Comparison of ENCODE assay signal across 11 cellular contexts in genomic region chr6:166620478-166621113, GRCh38. TPM values are rescaled to one million over a fixed set of nuclear protein-coding genes. Genes with fewer than 3 reads are reported as not detected.
DNase-seq lines count a peak whose midpoint lies in the region; ATAC-seq and TF ChIP-seq lines count a peak whose summit lies in the region.
"Had no signal": no experiment of that assay in that cellular context is flagged by ENCODE, and none has a peak within 500 bp of the region (broad histone marks: within the 10 kb centered on the region; RNA-seq: fewer than 3 reads in every experiment).

No MANE protein-coding gene starts in this region.

- H2BK120ac ChIP-seq in mesendoderm (ENCODE audit: low read depth, low read length): no peak overlapping the region

- peak; percentile 6 for ATAC-seq in SK-N-SH treated with all-trans-retinoic acid at 6 μM for 48 hours
- ATAC-seq in HG03097 (IDR thresholded peaks at IDR 0.05; ENCODE audit: low FRiP score, unreplicated experiment): no peak
- ATAC-seq in HG03135 (IDR thresholded peaks at IDR 0.05; ENCODE audit: unreplicated experiment): no peak

- no peak for TF ChIP-seq EP300 in tibial nerve (IDR thresholded peaks at IDR 0.05)

- no peak overlapping the region for H4K8ac ChIP-seq in mesendoderm (ENCODE audit: low read depth, low read length)

- no peak overlapping the region for H3K4me2 ChIP-seq in mesendoderm (ENCODE audit: low read length)
- H3K4me2 ChIP-seq: KMS-11 had no signal

- no peak overlapping the region for H2BK5ac ChIP-seq in mesendoderm (ENCODE audit: low read length)

- no peaks in the 10 kb centered on the region for H3K36me3 ChIP-seq in mesendoderm (ENCODE audit: control insufficient read depth, insufficient read depth, low read length)
- peaks cover 0 to 10% (median 0%) of the 10 kb centered on the region in 3 donors for H3K36me3 ChIP-seq in tibial nerve

- H3K27me3 ChIP-seq in mesendoderm (ENCODE audit: insufficient read depth, low read length, poor library complexity) (no peaks in the 10 kb centered on the region), tibial nerve (no peaks in the 10 kb centered on the region)

- no peak overlapping the region for H3K4me3 ChIP-seq in mesendoderm (ENCODE audit: low read length)
- H3K4me3 ChIP-seq in tibial nerve: no peak overlapping the region

- H3K18ac ChIP-seq in mesendoderm (ENCODE audit: low read length): no peak overlapping the region

- H2AK5ac ChIP-seq in mesendoderm (ENCODE audit: low read length): no peak overlapping the region

- no CpG with 5 or more reads among the region's 8 CpGs for WGBS in mesendoderm (ENCODE audit: extremely low coverage, insufficient coverage, low lambda C conversion rate)
- 59 to 74% methylated on average over 8 of the region's 8 CpGs for WGBS in tibial nerve, 2 donors

- no peak overlapping the region for H3K4ac ChIP-seq in mesendoderm (ENCODE audit: low read depth, low read length)

- H3K56ac ChIP-seq in mesendoderm (ENCODE audit: low read length): peak overlapping the region; percentile 20

- peaks cover 10% of the 10 kb centered on the region for H3K79me1 ChIP-seq in mesendoderm (ENCODE audit: low read length)

- DNase-seq in dedifferentiated amniotic fluid mesenchymal stem cell (ENCODE audit: extremely low spot score) (peak; percentile 36), mesendoderm (no peak), tibial nerve (ENCODE audit: low spot score in 2 of 2) (no peak), NCI-H2081 treated with DMSO at 0.1 percent for 48 hours (lab: John Stamatoyannopoulos, UW) (no peak), NCI-H1436 treated with DMSO at 0.1 percent for 48 hours (lab: John Stamatoyannopoulos, UW) (no peak)
- DNase-seq: NCI-H2107; stimulated activated CD4-positive, alpha-beta T cell treated with anti-CD3 and anti-CD28 coated beads, Interleukin-2, amount 100 ng/mL, for 48 hours had no signal

- H3K9me3 ChIP-seq in tibial nerve: no peaks in the 10 kb centered on the region

- no peak overlapping the region for H3K27ac ChIP-seq in mesendoderm (ENCODE audit: low read depth, low read length)
- peak overlapping the region in 3 of 4 donors; percentile 34 to 79 (median 76) for H3K27ac ChIP-seq in tibial nerve
- H3K27ac ChIP-seq: KMS-11 had no signal

- no peak for TF ChIP-seq CTCF in tibial nerve (IDR thresholded peaks at IDR 0.05)

- no peak overlapping the region for H4K5ac ChIP-seq in mesendoderm (ENCODE audit: low read length)

- H3K9ac ChIP-seq in mesendoderm (ENCODE audit: low read length): no peak overlapping the region
- H3K9ac ChIP-seq: KMS-11 had no signal

- H3K4me1 ChIP-seq in mesendoderm (ENCODE audit: control insufficient read depth, low read depth, low read length) (peaks cover 5% of the 10 kb centered on the region), tibial nerve (peaks cover 0 to 96% (median 36%) of the 10 kb centered on the region in 4 donors)

- H2BK15ac ChIP-seq in mesendoderm (replicated peaks; ENCODE audit: low read depth): no peak overlapping the region

- H3K79me2 ChIP-seq in mesendoderm (ENCODE audit: control insufficient read depth, insufficient read depth, low read length): peaks cover 11% of the 10 kb centered on the region

- TF ChIP-seq POLR2A in tibial nerve (IDR thresholded peaks at IDR 0.05): no peak

- peak overlapping the region; percentile 19 for H3K23ac ChIP-seq in mesendoderm (ENCODE audit: low read length)

TF ChIP-seq in SK-N-SH treated with all-trans-retinoic acid at 6 μM for 48 hours, 23 proteins besides CTCF, POLR2A, EP300 and RAD21:
- no peak for TF ChIP-seq ZC3H10 (CRISPR knock-in tag; IDR thresholded peaks at IDR 0.05)
- no peak for TF ChIP-seq ISL1 (CRISPR knock-in tag; IDR thresholded peaks at IDR 0.05)
- TF ChIP-seq TCF4 (CRISPR knock-in tag; IDR thresholded peaks at IDR 0.05; ENCODE audit: borderline replicate concordance): peak; percentile 48
- no peak for TF ChIP-seq CSRNP3 (CRISPR knock-in tag; IDR thresholded peaks at IDR 0.05)
- TF ChIP-seq POU6F1 (CRISPR knock-in tag; IDR thresholded peaks at IDR 0.05; ENCODE audit: borderline replicate concordance, low read depth): no peak
- TF ChIP-seq ZNF70 (CRISPR knock-in tag; IDR thresholded peaks at IDR 0.05): peak; percentile 92
- no peak for TF ChIP-seq RARB (CRISPR knock-in tag; IDR thresholded peaks at IDR 0.05)
- TF ChIP-seq ZNF565 (CRISPR knock-in tag; conservative IDR thresholded peaks at IDR 0.05; ENCODE audit: low read depth): no peak
- no peak for TF ChIP-seq CREB5 (CRISPR knock-in tag; IDR thresholded peaks at IDR 0.05; ENCODE audit: low read depth)
- no peak for TF ChIP-seq BACH2 (CRISPR knock-in tag; IDR thresholded peaks at IDR 0.05; ENCODE audit: borderline replicate concordance)
- TF ChIP-seq SNAI2 (CRISPR knock-in tag; IDR thresholded peaks at IDR 0.05): 0 out of 2 replicates have a peak, but pooled peaks have one; percentile 22

RNA-seq across cellular contexts. Expression of gene RPS6KA2, which starts 6.5 kb away (rescaled TPM):
- 7.5 TPM for polyA plus RNA-seq in mesendoderm (2013, experiment 1 of 2)
- 6.9 TPM for polyA plus RNA-seq in mesendoderm (2013, experiment 2 of 2)
- total RNA-seq in tibial nerve: 100 to 1,000 TPM in 2 of 4 donors, 10 to 100 TPM in 2; 89.6 to 153 (median 103) TPM

RNA-seq across cellular contexts. Expression of gene RAMACL, which starts 34.1 kb away (rescaled TPM):
- polyA plus RNA-seq in mesendoderm (2013, experiment 1 of 2): 0.32 TPM
- polyA plus RNA-seq in mesendoderm (2013, experiment 2 of 2): 0.28 TPM
- 10 to 100 TPM in 1 of 4 donors, 1 to 10 TPM in 3; 8.2 to 10.8 (median 9.1) TPM for total RNA-seq in tibial nerve
